ENCODE assay signal across 21 cellular contexts in genomic region chr16:35744716-35745115, GRCh38.
"Had no signal": no experiment of that assay in that cellular context is flagged by ENCODE, and none has a peak within 500 bp of the region (broad histone marks: within the 10 kb centered on the region; RNA-seq: fewer than 3 reads in every experiment).

No MANE protein-coding gene starts in this region.

- DNase-seq: activated CD4-positive, alpha-beta memory T cell treated with anti-CD3 and anti-CD28 coated beads for 36 hours; activated CD8-positive, alpha-beta memory T cell treated with anti-CD3 and anti-CD28 coated beads, Interleukin-2, amount 10 ng/mL, durations not matched to agents 7 days and 5 days; activated naive CD4-positive, alpha-beta T cell treated with anti-CD3 and anti-CD28 coated beads, Interleukin-2, amount 50 U/mL, for 16 hours; activated T-cell treated with anti-CD3 and anti-CD28 coated beads, Interleukin-2, amount 50 U/mL, for 1 hour; endodermal cell; left ventricle myocardium superior; natural killer cell; posterior cingulate gyrus; right cardiac atrium; stimulated activated CD4-positive, alpha-beta T cell treated with anti-CD3 and anti-CD28 coated beads, Interleukin-4, amount 100 ng/mL, for 4 hours; stimulated activated CD8-positive, alpha-beta memory T cell treated with anti-CD3 and anti-CD28 coated beads, Interleukin-4, amount 100 ng/mL, for 48 hours; stimulated activated naive CD4-positive, alpha-beta T cell treated with Interleukin-2 at 50 U/mL for 16 hours; substantia nigra; T-cell had no signal

- H2AFZ ChIP-seq: hepatocyte had no signal

- H3K27me3 ChIP-seq: hepatocyte, neutrophil, tibial nerve had no signal

- ATAC-seq: activated CD8-positive, alpha-beta memory T cell treated with anti-CD3 and anti-CD28 coated beads, Interleukin-2, amount 10 ng/mL, durations not matched to agents 7 days and 5 days; esophagus mucosa; left ventricle myocardium superior; natural killer cell; T-cell had no signal

- H3K36me3 ChIP-seq: neutrophil, tibial nerve had no signal

- H3K4me2 ChIP-seq: hepatocyte had no signal

- H3K4me3 ChIP-seq: hepatocyte, tibial nerve had no signal

- H3K9me3 ChIP-seq: neutrophil had no signal

- H3K4me3 Mint-ChIP-seq: activated CD4-positive, alpha-beta memory T cell treated with anti-CD3 and anti-CD28 coated beads for 36 hours; activated CD8-positive, alpha-beta memory T cell treated with anti-CD3 and anti-CD28 coated beads, Interleukin-2, amount 10 ng/mL, durations not matched to agents 7 days and 5 days; endodermal cell; memory B cell; natural killer cell; T-cell had no signal

- H3K79me2 ChIP-seq: hepatocyte had no signal

- FAIRE-seq: astrocyte had no signal

- H3K4me1 ChIP-seq: tibial nerve had no signal

- H3K36me3 Mint-ChIP-seq: activated CD4-positive, alpha-beta memory T cell treated with anti-CD3 and anti-CD28 coated beads for 36 hours; T-cell had no signal

- H3K4me1 Mint-ChIP-seq: activated CD8-positive, alpha-beta memory T cell treated with anti-CD3 and anti-CD28 coated beads, Interleukin-2, amount 10 ng/mL, durations not matched to agents 7 days and 5 days; endodermal cell; memory B cell; natural killer cell; T-cell had no signal

- H3K27ac Mint-ChIP-seq: activated CD4-positive, alpha-beta memory T cell treated with anti-CD3 and anti-CD28 coated beads for 36 hours; activated CD8-positive, alpha-beta memory T cell treated with anti-CD3 and anti-CD28 coated beads, Interleukin-2, amount 10 ng/mL, durations not matched to agents 7 days and 5 days; endodermal cell; memory B cell; natural killer cell; T-cell had no signal

- H3K27me3 Mint-ChIP-seq: activated CD4-positive, alpha-beta memory T cell treated with anti-CD3 and anti-CD28 coated beads for 36 hours; activated CD8-positive, alpha-beta memory T cell treated with anti-CD3 and anti-CD28 coated beads, Interleukin-2, amount 10 ng/mL, durations not matched to agents 7 days and 5 days; memory B cell; T-cell had no signal

- H3K27ac ChIP-seq: hepatocyte, neutrophil, tibial nerve, VCaP had no signal
